Comparison of ENCODE assay signal across 11 cellular contexts in genomic region chr14:69073925-69074324, GRCh38.
"Had no signal": no experiment of that assay in that cellular context is flagged by ENCODE, and none has a peak within 500 bp of the region (broad histone marks: within the 10 kb centered on the region; RNA-seq: fewer than 3 reads in every experiment).

No MANE protein-coding gene starts in this region.

- H3K27ac ChIP-seq: stomach, uterus had no signal

- H3K4me3 Mint-ChIP-seq: neural crest cell had no signal

- H3K27me3 ChIP-seq: stomach, uterus had no signal

- H3K9me3 Mint-ChIP-seq: neural crest cell had no signal

- H3K4me3 ChIP-seq: lung, stomach, uterus had no signal

- DNase-seq: activated CD4-positive, alpha-beta T cell treated with anti-CD3 and anti-CD28 coated beads, Interleukin-2, amount 50 U/mL, for 4 hours; activated CD4-positive, CD25-positive, alpha-beta regulatory T cell treated with anti-CD3 and anti-CD28 coated beads, Interleukin-2, amount 50 U/mL, for 72 hours; activated effector memory CD4-positive, alpha-beta T cell treated with Interleukin-2 at 50 U/mL for 16 hours; activated naive CD4-positive, alpha-beta T cell treated with anti-CD3 and anti-CD28 coated beads, Interleukin-2, amount 50 U/mL, for 16 hours; midbrain; stomach; uterus had no signal

- H3K9me3 ChIP-seq: stomach, uterus had no signal

- H3K4me1 ChIP-seq: uterus had no signal

- ATAC-seq: esophagus mucosa, sciatic nerve had no signal

- H3K36me3 ChIP-seq: uterus had no signal
